1 cellular context compared by ENCODE assay signal in the genomic region with DNA sequence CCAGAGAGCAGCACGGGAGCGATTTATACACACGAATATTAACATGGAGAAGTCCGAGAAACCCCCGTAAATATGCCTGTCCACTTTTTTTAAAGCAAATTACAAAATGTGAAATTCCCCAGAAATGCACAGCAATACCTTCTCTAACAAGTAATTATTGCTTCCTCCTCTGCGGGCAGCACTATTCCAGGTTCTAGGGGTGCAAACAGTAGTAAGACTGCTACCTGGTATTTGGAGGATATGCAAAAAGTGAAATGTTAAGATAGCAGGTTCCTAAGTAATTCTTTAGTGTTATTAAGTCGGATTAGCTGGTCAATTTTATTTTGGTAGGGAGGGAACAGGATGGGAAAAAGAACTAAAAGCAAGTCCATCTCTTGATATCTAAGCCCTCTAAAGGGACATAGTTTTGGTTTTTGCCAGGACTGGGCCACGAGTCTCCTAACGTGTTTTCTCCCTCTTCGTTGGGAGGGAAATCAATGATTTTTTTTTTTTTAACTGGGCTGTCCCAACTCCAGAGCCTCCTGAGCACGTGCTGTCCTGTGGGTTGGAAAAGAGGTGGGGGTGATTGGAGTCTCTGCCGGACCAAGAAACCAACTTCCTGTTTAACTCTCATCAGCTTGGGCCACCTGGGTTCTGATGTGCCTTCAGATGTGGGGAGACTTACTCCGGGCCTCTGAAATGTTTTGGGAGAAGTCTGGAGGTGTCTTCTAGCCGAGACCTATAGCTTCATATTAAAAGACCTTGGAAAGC.
TF ChIP-seq lines count a peak whose summit lies in the region.

No MANE protein-coding gene starts in this region.

TF ChIP-seq in HepG2, 621 proteins besides CTCF, POLR2A, EP300 and RAD21 (continued from another document and continues in another):
- no peak for TF ChIP-seq STAT6 (CRISPR knock-in tag; IDR thresholded peaks at IDR 0.05; ENCODE audit: borderline replicate concordance)
- no peak for TF ChIP-seq ATF7 (IDR thresholded peaks at IDR 0.05)
- no peak for TF ChIP-seq ATF7 (CRISPR knock-in tag; IDR thresholded peaks at IDR 0.05)
- TF ChIP-seq CENPX (CRISPR knock-in tag; IDR thresholded peaks at IDR 0.05), result no peak
- no peak; the same call in 1 of the 2 replicates for TF ChIP-seq ZFP37 (CRISPR knock-in tag; IDR thresholded peaks at IDR 0.05; ENCODE audit: borderline replicate concordance)
- TF ChIP-seq GTF3A (CRISPR knock-in tag; conservative IDR thresholded peaks at IDR 0.05), result no peak
- TF ChIP-seq SRF (IDR thresholded peaks at IDR 0.05; ENCODE audit: low read depth, low read length), result no peak
- TF ChIP-seq POGZ (CRISPR knock-in tag; IDR thresholded peaks at IDR 0.05), result no peak
- TF ChIP-seq, protein P1, sequence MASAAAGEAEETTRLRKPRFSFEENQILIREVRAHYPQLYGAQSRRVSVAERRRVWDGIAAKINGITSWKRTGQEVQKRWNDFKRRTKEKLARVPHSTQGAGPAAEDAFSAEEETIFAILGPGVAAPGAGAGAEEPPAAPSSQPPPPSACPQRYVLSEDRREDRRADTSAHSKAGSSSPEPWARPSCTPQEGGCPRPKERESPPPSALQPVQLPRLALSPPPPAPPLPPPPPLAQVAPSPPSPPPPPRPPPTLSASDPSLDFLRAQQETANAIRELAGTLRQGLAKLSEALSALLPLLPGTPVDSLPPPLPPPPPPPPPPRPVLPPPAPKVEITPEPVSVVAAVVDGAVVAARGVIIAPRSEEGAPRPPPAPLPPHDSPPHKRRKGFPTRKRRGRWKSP (CRISPR knock-in tag; IDR thresholded peaks at IDR 0.05), result no peak; the same call in 1 of the 2 replicates
- no peak for TF ChIP-seq MBNL3 (CRISPR knock-in tag; conservative IDR thresholded peaks at IDR 0.05)
- no peak for TF ChIP-seq CENPT (CRISPR knock-in tag; IDR thresholded peaks at IDR 0.05; ENCODE audit: low read depth)
- TF ChIP-seq, protein P2, sequence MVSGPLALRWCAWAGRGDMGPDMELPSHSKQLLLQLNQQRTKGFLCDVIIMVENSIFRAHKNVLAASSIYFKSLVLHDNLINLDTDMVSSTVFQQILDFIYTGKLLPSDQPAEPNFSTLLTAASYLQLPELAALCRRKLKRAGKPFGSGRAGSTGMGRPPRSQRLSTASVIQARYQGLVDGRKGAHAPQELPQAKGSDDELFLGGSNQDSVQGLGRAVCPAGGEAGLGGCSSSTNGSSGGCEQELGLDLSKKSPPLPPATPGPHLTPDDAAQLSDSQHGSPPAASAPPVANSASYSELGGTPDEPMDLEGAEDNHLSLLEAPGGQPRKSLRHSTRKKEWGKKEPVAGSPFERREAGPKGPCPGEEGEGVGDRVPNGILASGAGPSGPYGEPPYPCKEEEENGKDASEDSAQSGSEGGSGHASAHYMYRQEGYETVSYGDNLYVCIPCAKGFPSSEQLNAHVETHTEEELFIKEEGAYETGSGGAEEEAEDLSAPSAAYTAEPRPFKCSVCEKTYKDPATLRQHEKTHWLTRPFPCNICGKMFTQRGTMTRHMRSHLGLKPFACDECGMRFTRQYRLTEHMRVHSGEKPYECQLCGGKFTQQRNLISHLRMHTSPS (CRISPR knock-in tag; IDR thresholded peaks at IDR 0.05; ENCODE audit: low read depth), result no peak
- no peak for TF ChIP-seq CEBPG (CRISPR knock-in tag; IDR thresholded peaks at IDR 0.05)
- TF ChIP-seq PCBP2 (optimal IDR thresholded peaks at IDR 0.05; ENCODE audit: low read depth, low read length, poor library complexity, severe bottlenecking), result no peak
- no peak for TF ChIP-seq ZNF234 (CRISPR knock-in tag; conservative IDR thresholded peaks at IDR 0.05)
- TF ChIP-seq FOXP1 (IDR thresholded peaks at IDR 0.05), result no peak
- peak; percentile 64 for TF ChIP-seq FOXP1 (CRISPR knock-in tag; IDR thresholded peaks at IDR 0.05)
- TF ChIP-seq, protein P3, sequence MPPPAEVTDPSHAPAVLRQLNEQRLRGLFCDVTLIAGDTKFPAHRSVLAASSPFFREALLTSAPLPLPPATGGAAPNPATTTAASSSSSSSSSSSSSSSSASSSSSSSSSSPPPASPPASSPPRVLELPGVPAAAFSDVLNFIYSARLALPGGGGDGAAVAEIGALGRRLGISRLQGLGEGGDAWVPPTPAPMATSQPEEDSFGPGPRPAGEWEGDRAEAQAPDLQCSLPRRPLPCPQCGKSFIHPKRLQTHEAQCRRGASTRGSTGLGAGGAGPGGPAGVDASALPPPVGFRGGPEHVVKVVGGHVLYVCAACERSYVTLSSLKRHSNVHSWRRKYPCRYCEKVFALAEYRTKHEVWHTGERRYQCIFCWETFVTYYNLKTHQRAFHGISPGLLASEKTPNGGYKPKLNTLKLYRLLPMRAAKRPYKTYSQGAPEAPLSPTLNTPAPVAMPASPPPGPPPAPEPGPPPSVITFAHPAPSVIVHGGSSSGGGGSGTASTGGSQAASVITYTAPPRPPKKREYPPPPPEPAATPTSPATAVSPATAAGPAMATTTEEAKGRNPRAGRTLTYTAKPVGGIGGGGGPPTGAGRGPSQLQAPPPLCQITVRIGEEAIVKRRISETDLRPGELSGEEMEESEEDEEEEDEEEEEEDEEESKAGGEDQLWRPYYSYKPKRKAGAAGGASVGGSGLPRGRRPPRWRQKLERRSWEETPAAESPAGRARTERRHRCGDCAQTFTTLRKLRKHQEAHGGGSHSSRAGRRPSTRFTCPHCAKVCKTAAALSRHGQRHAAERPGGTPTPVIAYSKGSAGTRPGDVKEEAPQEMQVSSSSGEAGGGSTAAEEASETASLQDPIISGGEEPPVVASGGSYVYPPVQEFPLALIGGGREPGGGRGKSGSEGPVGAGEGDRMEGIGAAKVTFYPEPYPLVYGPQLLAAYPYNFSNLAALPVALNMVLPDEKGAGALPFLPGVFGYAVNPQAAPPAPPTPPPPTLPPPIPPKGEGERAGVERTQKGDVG (CRISPR knock-in tag; IDR thresholded peaks at IDR 0.05; ENCODE audit: borderline replicate concordance), result no peak
- peak; percentile 56; the same call in 1 of the 2 replicates for TF ChIP-seq ZSCAN20 (CRISPR knock-in tag; IDR thresholded peaks at IDR 0.05; ENCODE audit: borderline replicate concordance)
- TF ChIP-seq ELF3 (CRISPR knock-in tag; IDR thresholded peaks at IDR 0.05), result peak; percentile 80
- TF ChIP-seq BCL3 (CRISPR knock-in tag; IDR thresholded peaks at IDR 0.05), result no peak
- no peak for TF ChIP-seq ZNF510 (CRISPR knock-in tag; IDR thresholded peaks at IDR 0.05; ENCODE audit: low read depth)
- no peak for TF ChIP-seq ZBTB8A (CRISPR knock-in tag; IDR thresholded peaks at IDR 0.05; ENCODE audit: borderline replicate concordance, low read depth)
- TF ChIP-seq ZNF264 (CRISPR knock-in tag; IDR thresholded peaks at IDR 0.05), result 0 out of 2 replicates have a peak, but pooled peaks have one; percentile 35
- TF ChIP-seq ATAD3A (CRISPR knock-in tag; IDR thresholded peaks at IDR 0.05), result no peak
- 0 out of 2 replicates have a peak, but pooled peaks have one; percentile 72 for TF ChIP-seq ARNTL (CRISPR knock-in tag; IDR thresholded peaks at IDR 0.05)
- TF ChIP-seq, protein P4, sequence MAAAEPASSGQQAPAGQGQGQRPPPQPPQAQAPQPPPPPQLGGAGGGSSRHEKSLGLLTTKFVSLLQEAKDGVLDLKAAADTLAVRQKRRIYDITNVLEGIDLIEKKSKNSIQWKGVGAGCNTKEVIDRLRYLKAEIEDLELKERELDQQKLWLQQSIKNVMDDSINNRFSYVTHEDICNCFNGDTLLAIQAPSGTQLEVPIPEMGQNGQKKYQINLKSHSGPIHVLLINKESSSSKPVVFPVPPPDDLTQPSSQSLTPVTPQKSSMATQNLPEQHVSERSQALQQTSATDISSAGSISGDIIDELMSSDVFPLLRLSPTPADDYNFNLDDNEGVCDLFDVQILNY (CRISPR knock-in tag; conservative IDR thresholded peaks at IDR 0.05), result no peak
- no peak for TF ChIP-seq ZNF224 (CRISPR knock-in tag; IDR thresholded peaks at IDR 0.05)
- no peak for TF ChIP-seq DPF2 (CRISPR knock-in tag; IDR thresholded peaks at IDR 0.05; ENCODE audit: borderline replicate concordance, low read depth)
- TF ChIP-seq ZNF460 (CRISPR knock-in tag; IDR thresholded peaks at IDR 0.05; ENCODE audit: borderline replicate concordance), result no peak; the same call in 1 of the 2 replicates
- TF ChIP-seq HNF1A (IDR thresholded peaks at IDR 0.05; ENCODE audit: low read depth), result no peak
- TF ChIP-seq HNF1A (CRISPR knock-in tag; IDR thresholded peaks at IDR 0.05; ENCODE audit: borderline replicate concordance), result no peak
- no peak for TF ChIP-seq ZUFSP (CRISPR knock-in tag; IDR thresholded peaks at IDR 0.05; ENCODE audit: borderline replicate concordance)
- no peak for TF ChIP-seq ZNF674 (CRISPR knock-in tag; IDR thresholded peaks at IDR 0.05; ENCODE audit: low read depth)
- TF ChIP-seq ZNF652 (CRISPR knock-in tag; IDR thresholded peaks at IDR 0.05; ENCODE audit: borderline replicate concordance, low read depth), result no peak
- no peak for TF ChIP-seq ZNF691 (CRISPR knock-in tag; IDR thresholded peaks at IDR 0.05; ENCODE audit: borderline replicate concordance, low read depth)
- TF ChIP-seq, protein P5, sequence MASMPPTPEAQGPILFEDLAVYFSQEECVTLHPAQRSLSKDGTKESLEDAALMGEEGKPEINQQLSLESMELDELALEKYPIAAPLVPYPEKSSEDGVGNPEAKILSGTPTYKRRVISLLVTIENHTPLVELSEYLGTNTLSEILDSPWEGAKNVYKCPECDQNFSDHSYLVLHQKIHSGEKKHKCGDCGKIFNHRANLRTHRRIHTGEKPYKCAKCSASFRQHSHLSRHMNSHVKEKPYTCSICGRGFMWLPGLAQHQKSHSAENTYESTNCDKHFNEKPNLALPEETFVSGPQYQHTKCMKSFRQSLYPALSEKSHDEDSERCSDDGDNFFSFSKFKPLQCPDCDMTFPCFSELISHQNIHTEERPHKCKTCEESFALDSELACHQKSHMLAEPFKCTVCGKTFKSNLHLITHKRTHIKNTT (CRISPR knock-in tag; IDR thresholded peaks at IDR 0.05), result no peak
- no peak for TF ChIP-seq YEATS4 (CRISPR knock-in tag; IDR thresholded peaks at IDR 0.05; ENCODE audit: borderline replicate concordance)
- peak; percentile 67; the same call in 1 of the 2 replicates for TF ChIP-seq GABPB1 (CRISPR knock-in tag; IDR thresholded peaks at IDR 0.05)
